13 cellular contexts compared by ENCODE assay signal in the genomic region with DNA sequence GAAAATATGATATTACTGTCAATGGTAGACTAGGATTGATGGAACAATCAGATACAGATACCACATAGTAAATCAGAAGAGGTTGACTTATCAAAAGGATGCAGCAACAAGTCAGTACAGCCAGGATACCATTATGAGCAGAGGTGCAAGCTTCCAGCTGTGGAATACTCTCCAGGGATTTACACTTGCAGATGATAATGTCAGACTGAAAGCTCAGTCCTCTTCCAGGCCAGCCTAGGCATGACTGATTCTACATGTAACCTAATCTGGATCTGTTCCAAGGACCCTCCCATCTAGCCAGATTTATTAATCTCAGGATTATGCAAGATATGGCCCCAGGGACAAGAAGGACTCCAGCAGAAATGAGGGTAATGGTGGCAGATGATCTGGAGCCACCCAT. TPM values are rescaled to one million over a fixed set of nuclear protein-coding genes. Genes with fewer than 3 reads are reported as not detected.
A peak's percentile ranks its signal among the peaks of the same experiment; 100 is the strongest.
DNase-seq lines count a peak whose midpoint lies in the region; ATAC-seq and TF ChIP-seq lines count a peak whose summit lies in the region.
"Had no signal": no experiment of that assay in that cellular context is flagged by ENCODE, and none has a peak within 500 bp of the region (broad histone marks: within the 10 kb centered on the region; RNA-seq: fewer than 3 reads in every experiment).

No MANE protein-coding gene starts in this region.

- peak overlapping the region; percentile 57 for H3K27ac ChIP-seq in smooth muscle cell (ENCODE audit: low read depth)
- H3K27ac ChIP-seq: body of pancreas, neural progenitor cell had no signal

- TF ChIP-seq CTCF in smooth muscle cell (IDR thresholded peaks at IDR 0.05; ENCODE audit: borderline replicate concordance, insufficient read depth, poor library complexity, severe bottlenecking) = no peak

- peaks cover 19% of the 10 kb centered on the region for H3K36me3 Mint-ChIP-seq in activated CD4-positive, alpha-beta T cell treated with anti-CD3 and anti-CD28 coated beads, Interleukin-2, amount 10 ng/mL, durations not matched to agents 24 days and 14 days (ENCODE audit: low read depth)
- H3K36me3 Mint-ChIP-seq in activated naive CD8-positive, alpha-beta T cell treated with anti-CD3 and anti-CD28 coated beads, Interleukin-2, amount 50 U/mL, for 24 hours (ENCODE audit: low read depth) = peaks cover 16% of the 10 kb centered on the region

- no peak overlapping the region for H3K4me3 ChIP-seq in smooth muscle cell
- H3K4me3 ChIP-seq: body of pancreas, neural progenitor cell had no signal

- H3K9ac ChIP-seq in smooth muscle cell (ENCODE audit: low read depth) = no peak overlapping the region
- H3K9ac ChIP-seq: neural progenitor cell had no signal

- peaks cover 20% of the 10 kb centered on the region for H3K4me1 ChIP-seq in smooth muscle cell (ENCODE audit: low read depth)
- H3K4me1 ChIP-seq: neural progenitor cell had no signal

- peaks cover 6% of the 10 kb centered on the region for H3F3A ChIP-seq in smooth muscle cell (ENCODE audit: low read depth)

- H3K9me3 Mint-ChIP-seq in activated CD4-positive, alpha-beta T cell treated with anti-CD3 and anti-CD28 coated beads, Interleukin-2, amount 10 ng/mL, durations not matched to agents 24 days and 14 days = peaks cover 13% of the 10 kb centered on the region
- H3K9me3 Mint-ChIP-seq in activated naive CD8-positive, alpha-beta T cell treated with anti-CD3 and anti-CD28 coated beads, Interleukin-2, amount 50 U/mL, for 24 hours = no peaks in the 10 kb centered on the region
- H3K9me3 Mint-ChIP-seq: neural progenitor cell had no signal

- H3K9me3 ChIP-seq in smooth muscle cell (replicated peaks; ENCODE audit: low read depth) = no peaks in the 10 kb centered on the region
- H3K9me3 ChIP-seq: body of pancreas had no signal

- H4K20me1 ChIP-seq in smooth muscle cell (ENCODE audit: low read depth) = no peaks in the 10 kb centered on the region

- no peak overlapping the region for H3K4me3 Mint-ChIP-seq in activated CD4-positive, alpha-beta T cell treated with anti-CD3 and anti-CD28 coated beads, Interleukin-2, amount 10 ng/mL, durations not matched to agents 24 days and 14 days
- H3K4me3 Mint-ChIP-seq in activated naive CD8-positive, alpha-beta T cell treated with anti-CD3 and anti-CD28 coated beads, Interleukin-2, amount 50 U/mL, for 24 hours = no peak overlapping the region
- H3K4me3 Mint-ChIP-seq: neural progenitor cell had no signal

- H3K27me3 ChIP-seq in smooth muscle cell (ENCODE audit: low read depth) = no peaks in the 10 kb centered on the region
- H3K27me3 ChIP-seq: body of pancreas, neural progenitor cell had no signal

- H2AFZ ChIP-seq in smooth muscle cell (ENCODE audit: low read depth) = no peak overlapping the region
- H2AFZ ChIP-seq: neural progenitor cell had no signal

- H3K27me3 Mint-ChIP-seq in activated CD4-positive, alpha-beta T cell treated with anti-CD3 and anti-CD28 coated beads, Interleukin-2, amount 10 ng/mL, durations not matched to agents 24 days and 14 days = no peaks in the 10 kb centered on the region
- H3K27me3 Mint-ChIP-seq in activated naive CD8-positive, alpha-beta T cell treated with anti-CD3 and anti-CD28 coated beads, Interleukin-2, amount 50 U/mL, for 24 hours = no peaks in the 10 kb centered on the region

- H3K4me2 ChIP-seq in smooth muscle cell = no peak overlapping the region
- H3K4me2 ChIP-seq: neural progenitor cell had no signal

- peaks cover 46% of the 10 kb centered on the region for H3K4me1 Mint-ChIP-seq in activated CD4-positive, alpha-beta T cell treated with anti-CD3 and anti-CD28 coated beads, Interleukin-2, amount 10 ng/mL, durations not matched to agents 24 days and 14 days
- H3K4me1 Mint-ChIP-seq in activated naive CD8-positive, alpha-beta T cell treated with anti-CD3 and anti-CD28 coated beads, Interleukin-2, amount 50 U/mL, for 24 hours = peaks cover 39% of the 10 kb centered on the region
- H3K4me1 Mint-ChIP-seq: neural progenitor cell had no signal

- peak overlapping the region; percentile 86 for H3K27ac Mint-ChIP-seq in activated CD4-positive, alpha-beta T cell treated with anti-CD3 and anti-CD28 coated beads, Interleukin-2, amount 10 ng/mL, durations not matched to agents 24 days and 14 days
- H3K27ac Mint-ChIP-seq in activated naive CD8-positive, alpha-beta T cell treated with anti-CD3 and anti-CD28 coated beads, Interleukin-2, amount 50 U/mL, for 24 hours = peak overlapping the region; percentile 92
- H3K27ac Mint-ChIP-seq: neural progenitor cell had no signal

- no peak for DNase-seq in activated CD4-positive, alpha-beta T cell treated with anti-CD3 and anti-CD28 coated beads, Interleukin-2, amount 10 ng/mL, durations not matched to agents 24 days and 14 days
- DNase-seq in activated CD4-positive, alpha-beta T cell treated with anti-CD3 and anti-CD28 coated beads, Interleukin-2, amount 50 U/mL, for 48 hours = no peak
- DNase-seq in NCI-H345 (lab: John Stamatoyannopoulos, UW) = peak; percentile 57
- DNase-seq in activated naive CD8-positive, alpha-beta T cell treated with anti-CD3 and anti-CD28 coated beads, Interleukin-2, amount 50 U/mL, for 24 hours = no peak
- no peak for DNase-seq in smooth muscle cell (lab: John Stamatoyannopoulos, UW; ENCODE audit: unreplicated experiment)
- DNase-seq in NCI-H1694 treated with DMSO at 0.1 percent for 48 hours (lab: John Stamatoyannopoulos, UW) = no peak
- DNase-seq: body of pancreas; NCI-H187; stimulated activated CD4-positive, alpha-beta T cell treated with anti-CD3 and anti-CD28 coated beads, Interleukin-2, amount 100 ng/mL, for 24 hours had no signal

- no peaks in the 10 kb centered on the region for H3K36me3 ChIP-seq in smooth muscle cell (ENCODE audit: low read depth)
- H3K36me3 ChIP-seq: neural progenitor cell had no signal

- no peak for ATAC-seq in activated naive CD8-positive, alpha-beta T cell treated with anti-CD3 and anti-CD28 coated beads, Interleukin-2, amount 50 U/mL, for 24 hours
- ATAC-seq in GM18517 (IDR thresholded peaks at IDR 0.05; ENCODE audit: unreplicated experiment) (no peak), GM18511 (IDR thresholded peaks at IDR 0.05; ENCODE audit: unreplicated experiment) (no peak)
- ATAC-seq: body of pancreas, Right ventricle myocardium inferior had no signal

- intact Hi-C loops in activated CD4-positive, alpha-beta T cell treated with anti-CD3 and anti-CD28 coated beads, Interleukin-2, amount 10 ng/mL, durations not matched to agents 24 days and 14 days (cut with micrococcal nuclease) = no loop called here

- no peaks in the 10 kb centered on the region for H3K79me2 ChIP-seq in smooth muscle cell (ENCODE audit: low read depth)

RNA-seq across cellular contexts. Expression of a gene that starts 8.2 kb away (rescaled TPM):
- total RNA-seq in activated CD4-positive, alpha-beta T cell treated with anti-CD3 and anti-CD28 coated beads, Interleukin-2, amount 10 ng/mL, durations not matched to agents 24 days and 14 days = 1.2 and 1.4 TPM in 2 replicates
- 104 and 115 TPM in 2 replicates for total RNA-seq in smooth muscle cell
- 56.2 and 94.3 TPM in 2 replicates for polyA plus RNA-seq in smooth muscle cell

Comparison
In these comparisons a context has a peak if more than half of its experiments do, and no peak if none do; other contexts are left out.
1. RNA of a gene that starts 8.2 kb away (total RNA-seq): 104 to 115 TPM in smooth muscle cell; 1.2 to 1.4 TPM in activated CD4-positive, alpha-beta T cell treated with anti-CD3 and anti-CD28 coated beads, Interleukin-2, amount 10 ng/mL, durations not matched to agents 24 days and 14 days; every median in the first group is over 10 times any median in the second.